15 cellular contexts compared by ENCODE assay signal in the genomic region with DNA sequence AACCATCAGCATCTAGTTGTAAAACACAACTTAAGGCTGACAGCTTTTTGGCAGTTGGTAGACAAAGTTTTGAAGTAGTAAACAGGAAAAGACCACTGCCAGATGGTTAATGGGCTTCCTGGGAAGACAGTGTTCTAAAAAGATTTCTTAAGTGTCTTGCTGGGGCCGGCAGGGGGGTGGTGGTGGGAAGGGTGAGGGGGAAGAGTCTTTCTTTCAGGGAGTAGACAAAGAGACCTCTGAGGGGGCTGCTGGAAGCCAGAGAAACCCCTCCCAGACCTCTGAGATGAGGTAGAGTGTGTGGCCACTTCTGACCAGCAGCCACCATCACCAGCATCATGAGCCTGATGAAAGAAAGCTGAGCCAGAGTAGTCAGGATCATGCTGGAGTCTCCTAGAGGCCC.
"Had no signal": no experiment of that assay in that cellular context is flagged by ENCODE, and none has a peak within 500 bp of the region (broad histone marks: within the 10 kb centered on the region; RNA-seq: fewer than 3 reads in every experiment).

No MANE protein-coding gene starts in this region.

- H3K27ac ChIP-seq: adrenal gland, coronary artery, epithelial cell of prostate, gastroesophageal sphincter, lower lobe of right lung, spleen had no signal

- ATAC-seq: gastroesophageal sphincter; lower lobe of right lung; naive thymus-derived CD4-positive, alpha-beta T cell; sciatic nerve; stimulated activated naive B cell treated with anti-CD40 and anti-IgM and Interleukin-4, amounts not matched to agents 10 μg/mL and 1 μg/mL and 100 μg/mL, for 72 hours had no signal

- H3K9me3 ChIP-seq: adrenal gland, gastroesophageal sphincter, lower lobe of right lung, spleen had no signal

- H3K36me3 ChIP-seq: adrenal gland, gastroesophageal sphincter, lower lobe of right lung, spleen had no signal

- DNase-seq: activated CD4-positive, alpha-beta T cell treated with anti-CD3 and anti-CD28 coated beads, Interleukin-2, amount 50 U/mL, for 1 hour; activated naive CD4-positive, alpha-beta T cell treated with anti-CD3 and anti-CD28 coated beads, Interleukin-2, amount 50 U/mL, for 16 hours; activated T-cell treated with anti-CD3 and anti-CD28 coated beads, Interleukin-2, amount 50 U/mL, for 1 hour; adrenal gland; effector CD4-positive, alpha-beta T cell; lower lobe of right lung; naive thymus-derived CD4-positive, alpha-beta T cell; spleen; stimulated activated CD4-positive, alpha-beta T cell treated with anti-CD3 and anti-CD28 coated beads, Interleukin-2, amount 100 ng/mL, for 24 hours; stimulated activated naive B cell treated with anti-CD40 and anti-IgM and Interleukin-4, amounts not matched to agents 10 μg/mL and 1 μg/mL and 100 μg/mL, for 72 hours; T-helper 2 cell had no signal

- H3K4me3 ChIP-seq: adrenal gland, coronary artery, gastroesophageal sphincter, lower lobe of right lung, spleen had no signal
